18 cellular contexts compared by ENCODE assay signal in the genomic region with DNA sequence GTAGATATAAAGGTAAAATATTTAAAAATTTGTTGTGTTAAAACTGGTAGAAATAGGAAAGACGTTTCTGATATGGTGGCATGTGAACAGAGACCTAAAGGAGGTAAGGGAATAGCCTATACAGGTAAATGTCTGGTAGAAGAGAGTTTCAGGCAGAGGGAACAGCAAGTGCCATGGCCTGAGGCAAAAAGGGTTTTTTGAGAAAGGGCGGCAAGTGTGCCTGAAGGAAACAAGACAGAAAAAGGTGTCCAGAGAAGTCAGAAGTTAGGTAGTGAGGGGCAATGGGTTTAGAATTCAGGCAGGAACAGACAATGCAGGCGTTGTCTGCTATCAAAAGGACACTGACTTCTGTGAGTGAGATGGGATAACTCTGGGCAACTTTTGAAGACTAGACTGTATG.
DNase-seq lines count a peak whose midpoint lies in the region; ATAC-seq and TF ChIP-seq lines count a peak whose summit lies in the region.
"Had no signal": no experiment of that assay in that cellular context is flagged by ENCODE, and none has a peak within 500 bp of the region (broad histone marks: within the 10 kb centered on the region; RNA-seq: fewer than 3 reads in every experiment).

No MANE protein-coding gene starts in this region.

- no peaks in the 10 kb centered on the region for H3K27me3 Mint-ChIP-seq in GM23338 (ENCODE audit: insufficient read depth, low read depth, poor library complexity)
- H3K27me3 Mint-ChIP-seq in endodermal cell (ENCODE audit: insufficient read depth), result no peaks in the 10 kb centered on the region
- H3K27me3 Mint-ChIP-seq in activated T-cell treated with anti-CD3 and anti-CD28 coated beads, Interleukin-2, amount 50 U/mL, for 4 hours (ENCODE audit: low read depth), result no peaks in the 10 kb centered on the region
- H3K27me3 Mint-ChIP-seq: CD4-positive, alpha-beta T cell; IgD-negative memory B cell had no signal

- peak; percentile 7 for DNase-seq in GM23338 (ENCODE audit: low spot score)
- no peak for DNase-seq in IMR-90
- no peak for DNase-seq in endodermal cell
- DNase-seq in osteoblast (ENCODE audit: insufficient read length, low spot score, missing footprints), result peak; percentile 1
- no peak for DNase-seq in NCI-H526 treated with DMSO at 0.1 percent for 48 hours (lab: John Stamatoyannopoulos, UW)
- no peak for DNase-seq in upper lobe of left lung
- no peak for DNase-seq in activated T-cell treated with anti-CD3 and anti-CD28 coated beads, Interleukin-2, amount 50 U/mL, for 4 hours
- DNase-seq: ACHN; BE2C; Caco-2; CD4-positive, alpha-beta T cell; GDM1; HCEC 1CT; KBM-7 had no signal

- peak overlapping the region in 1 of 2 experiments; percentile 11; a peak in 2 of 4 replicates for H4K8ac ChIP-seq in IMR-90 (ENCODE audit: low read depth in 2 of 2, low read length in 2 of 2)

- H3K18ac ChIP-seq in IMR-90 (ENCODE audit: low read depth, low read length), result peak overlapping the region; percentile 34; the same call in 1 of the 2 replicates

- H2AFZ ChIP-seq in GM23338 (no peak overlapping the region), IMR-90 (replicated peaks; ENCODE audit: low read length, poor library complexity) (no peak overlapping the region), osteoblast (ENCODE audit: low read length) (no peak overlapping the region)

- CTCF ChIA-PET in IMR-90 (lab: Yijun Ruan, JAX), result no interaction called here

- dilution Hi-C loops in IMR-90 (cut with HindIII; ENCODE audit: low sequenced_read_pairs, unreplicated experiment), result no loop called here

- H3K4ac ChIP-seq in IMR-90 (ENCODE audit: low read depth, low read length), result peak overlapping the region; percentile 6; the same call in 1 of the 2 replicates

- no peak for TF ChIP-seq RAD21 in IMR-90 (IDR thresholded peaks at IDR 0.05; ENCODE audit: low read length)

- no peaks in the 10 kb centered on the region for H3K79me2 ChIP-seq in GM23338 (replicated peaks; ENCODE audit: insufficient read depth)
- no peaks in the 10 kb centered on the region for H3K79me2 ChIP-seq in osteoblast (ENCODE audit: insufficient read depth, low read length)

- in situ Hi-C loops in IMR-90 (cut with MboI; ENCODE audit: low sequenced_read_pairs), result no loop called here

- POLR2A ChIA-PET in IMR-90 (lab: Charles Lee; ENCODE audit: unreplicated experiment), result no interaction called here

- H3K36me3 Mint-ChIP-seq in GM23338 (ENCODE audit: low read depth) (no peaks in the 10 kb centered on the region), endodermal cell (ENCODE audit: low read depth) (no peaks in the 10 kb centered on the region)
- H3K36me3 Mint-ChIP-seq in activated T-cell treated with anti-CD3 and anti-CD28 coated beads, Interleukin-2, amount 50 U/mL, for 4 hours (ENCODE audit: insufficient read depth), result no peaks in the 10 kb centered on the region

- no peak overlapping the region for H3K4me3 ChIP-seq in GM23338
- H3K4me3 ChIP-seq in IMR-90 (ENCODE audit: insufficient read depth, low read depth, low read length), result no peak overlapping the region
- no peak overlapping the region for H3K4me3 ChIP-seq in endodermal cell (ENCODE audit: low read length)
- H3K4me3 ChIP-seq in osteoblast (ENCODE audit: insufficient read depth, low read length), result no peak overlapping the region
- no peak overlapping the region for H3K4me3 ChIP-seq in upper lobe of left lung

- no peaks in the 10 kb centered on the region for H3K9me3 Mint-ChIP-seq in GM23338
- H3K9me3 Mint-ChIP-seq in endodermal cell, result no peaks in the 10 kb centered on the region
- no peaks in the 10 kb centered on the region for H3K9me3 Mint-ChIP-seq in activated T-cell treated with anti-CD3 and anti-CD28 coated beads, Interleukin-2, amount 50 U/mL, for 4 hours
- H3K9me3 Mint-ChIP-seq: CD4-positive, alpha-beta T cell; IgD-negative memory B cell had no signal

- H3K4me1 ChIP-seq in GM23338 (ENCODE audit: insufficient read depth) (peaks cover 3% of the 10 kb centered on the region; the same call in 1 of the 2 replicates), IMR-90 (ENCODE audit: control insufficient read depth, insufficient read depth, low read length) (no peaks in the 10 kb centered on the region), endodermal cell (ENCODE audit: control insufficient read depth, insufficient read depth, low read length) (no peaks in the 10 kb centered on the region), osteoblast (ENCODE audit: insufficient read depth, low read length) (no peaks in the 10 kb centered on the region), upper lobe of left lung (no peaks in the 10 kb centered on the region)
- H3K4me1 ChIP-seq: BE2C, Caco-2 had no signal

- H3K14ac ChIP-seq in IMR-90 (replicated peaks; ENCODE audit: low read depth, low read length), result peak overlapping the region; percentile 17; the same call in 1 of the 2 replicates

- H3K4me1 Mint-ChIP-seq in GM23338, result peaks cover 11% of the 10 kb centered on the region
- H3K4me1 Mint-ChIP-seq in endodermal cell, result peaks cover 9% of the 10 kb centered on the region
- no peaks in the 10 kb centered on the region for H3K4me1 Mint-ChIP-seq in activated T-cell treated with anti-CD3 and anti-CD28 coated beads, Interleukin-2, amount 50 U/mL, for 4 hours (ENCODE audit: low read depth)

- H3K79me1 ChIP-seq in IMR-90 (ENCODE audit: low read depth in 1 of 2, low read length in 2 of 2), result no peaks in the 10 kb centered on the region

- peak overlapping the region; percentile 53; the same call in 1 of the 2 replicates for H4K91ac ChIP-seq in IMR-90 (ENCODE audit: insufficient read depth, low read depth, low read length)

- no peak overlapping the region for H3K23ac ChIP-seq in IMR-90 (ENCODE audit: low read depth, low read length)

- 76 to 100% methylated on average over 1 to 2 of the region's 3 CpGs for WGBS in IMR-90 (ENCODE audit: extremely low coverage in 2 of 2, insufficient read length in 1 of 2), 2 experiments
- 69 to 74% methylated on average over 2 to 3 of the region's 3 CpGs for WGBS in endodermal cell (ENCODE audit: insufficient coverage in 1 of 2, insufficient read length in 1 of 2), 2 experiments
- 69 to 84% methylated on average over 3 of the region's 3 CpGs for whole genome bisulfite sequencing in upper lobe of left lung, 2 donors

- no peak overlapping the region for H3K4me2 ChIP-seq in GM23338
- no peak overlapping the region for H3K4me2 ChIP-seq in IMR-90 (ENCODE audit: low read depth, low read length)
- H3K4me2 ChIP-seq in osteoblast (ENCODE audit: insufficient read depth, low read length), result no peak overlapping the region

- H2BK120ac ChIP-seq in IMR-90 (ENCODE audit: low read depth, low read length), result peak overlapping the region; percentile 58

- peak overlapping the region; percentile 6; the same call in 1 of the 2 replicates for H4K5ac ChIP-seq in IMR-90 (ENCODE audit: low read depth, low read length)

- H2BK5ac ChIP-seq in IMR-90 (ENCODE audit: low read depth, low read length, poor library complexity, severe bottlenecking), result no peak overlapping the region

- H3K27ac Mint-ChIP-seq in GM23338 (peak overlapping the region; percentile 76), endodermal cell (peak overlapping the region; percentile 68)
- H3K27ac Mint-ChIP-seq: CD4-positive, alpha-beta T cell; IgD-negative memory B cell had no signal

- no peaks in the 10 kb centered on the region for H3F3A ChIP-seq in GM23338 (replicated peaks; ENCODE audit: low read depth)

- H3K27me3 ChIP-seq in GM23338 (ENCODE audit: insufficient read depth) (no peaks in the 10 kb centered on the region), IMR-90 (ENCODE audit: control insufficient read depth, insufficient read depth, low read length) (no peaks in the 10 kb centered on the region), endodermal cell (ENCODE audit: control insufficient read depth, insufficient read depth, low read length, poor library complexity, severe bottlenecking) (no peaks in the 10 kb centered on the region), osteoblast (ENCODE audit: insufficient read depth, low read length) (no peaks in the 10 kb centered on the region), upper lobe of left lung (no peaks in the 10 kb centered on the region)
- H3K27me3 ChIP-seq: BE2C had no signal

- TF ChIP-seq POLR2A in IMR-90 (IDR thresholded peaks at IDR 0.05; ENCODE audit: low read depth, low read length), result no peak
- TF ChIP-seq POLR2A in upper lobe of left lung (IDR thresholded peaks at IDR 0.05), result no peak

- intact Hi-C loops in IMR-90 (cut with micrococcal nuclease), result no loop called here

- H3K27ac ChIP-seq in GM23338 (ENCODE audit: low read depth) (no peak overlapping the region), IMR-90 (ENCODE audit: insufficient read depth, low read length) (no peak overlapping the region), endodermal cell (ENCODE audit: low read depth, low read length) (no peak overlapping the region), osteoblast (ENCODE audit: low read depth, low read length) (no peak overlapping the region), upper lobe of left lung (no peak overlapping the region)
- H3K27ac ChIP-seq: C4-2B, HL-60 had no signal

- no peak overlapping the region for H3K56ac ChIP-seq in IMR-90 (ENCODE audit: extremely low read depth, insufficient read depth, low read length)

- H2AK5ac ChIP-seq in IMR-90 (ENCODE audit: low read depth, low read length), result peak overlapping the region; percentile 17; the same call in 1 of the 2 replicates

- H3K36me3 ChIP-seq in GM23338 (ENCODE audit: insufficient read depth), result no peaks in the 10 kb centered on the region
- H3K36me3 ChIP-seq in IMR-90 (ENCODE audit: control insufficient read depth, insufficient read depth, low read length), result no peaks in the 10 kb centered on the region
- H3K36me3 ChIP-seq in endodermal cell (ENCODE audit: control insufficient read depth, insufficient read depth, low read length), result no peaks in the 10 kb centered on the region
- H3K36me3 ChIP-seq in osteoblast (ENCODE audit: insufficient read depth, low read length), result no peaks in the 10 kb centered on the region
- H3K36me3 ChIP-seq in upper lobe of left lung, result no peaks in the 10 kb centered on the region
- H3K36me3 ChIP-seq: BE2C had no signal

- no TSS peak for BruUV-seq in IMR-90 (replicated peaks; lab: Mats Ljungman, UMichigan)

- H2BK20ac ChIP-seq in IMR-90 (ENCODE audit: low read depth, low read length), result peak overlapping the region; percentile 69; the same call in 1 of the 2 replicates

- no peak overlapping the region for H3K4me3 Mint-ChIP-seq in GM23338
- no peak overlapping the region for H3K4me3 Mint-ChIP-seq in endodermal cell
- no peak overlapping the region for H3K4me3 Mint-ChIP-seq in activated T-cell treated with anti-CD3 and anti-CD28 coated beads, Interleukin-2, amount 50 U/mL, for 4 hours
- H3K4me3 Mint-ChIP-seq: CD4-positive, alpha-beta T cell; IgD-negative memory B cell had no signal

- H3K9me2 ChIP-seq in GM23338 (ENCODE audit: insufficient read depth), result no peaks in the 10 kb centered on the region

- peak overlapping the region; percentile 49 for H2BK15ac ChIP-seq in IMR-90 (ENCODE audit: low read depth, low read length)

- no peak overlapping the region for H2AK9ac ChIP-seq in IMR-90 (replicated peaks; ENCODE audit: low read depth, low read length, poor library complexity)

- TF ChIP-seq EP300 in upper lobe of left lung (IDR thresholded peaks at IDR 0.05), result no peak

- H4K20me1 ChIP-seq in GM23338 (replicated peaks; ENCODE audit: insufficient read depth) (no peaks in the 10 kb centered on the region), IMR-90 (ENCODE audit: insufficient read depth, low read length) (no peaks in the 10 kb centered on the region), osteoblast (ENCODE audit: insufficient read depth, low read length) (no peaks in the 10 kb centered on the region)

- ATAC-seq in GM23338, result peak; percentile 35; the same call in 2 of the 3 replicates
- no peak for ATAC-seq in IMR-90 (ENCODE audit: low read depth)
- ATAC-seq in HG03565 (IDR thresholded peaks at IDR 0.05; ENCODE audit: unreplicated experiment), result no peak
- ATAC-seq in upper lobe of left lung (ENCODE audit: low FRiP score in 2 of 2), result no peak
- ATAC-seq in activated T-cell treated with anti-CD3 and anti-CD28 coated beads, Interleukin-2, amount 50 U/mL, for 4 hours, result no peak

- H3K9ac ChIP-seq in IMR-90 (ENCODE audit: low read depth, low read length) (no peak overlapping the region), endodermal cell (ENCODE audit: extremely low read depth, low read length, poor library complexity, severe bottlenecking) (no peak overlapping the region)

- no peaks in the 10 kb centered on the region for H3K9me1 ChIP-seq in IMR-90 (ENCODE audit: insufficient read depth, low read length)

- TF ChIP-seq CTCF in GM23338 (conservative IDR thresholded peaks at IDR 0.05; ENCODE audit: low read depth in 2 of 2) (no peak), IMR-90 (conservative IDR thresholded peaks at IDR 0.05; ENCODE audit: low read depth, low read length) (no peak), endodermal cell (conservative IDR thresholded peaks at IDR 0.05) (no peak), osteoblast (IDR thresholded peaks at IDR 0.05; ENCODE audit: extremely low read depth, low read depth, low read length) (no peak), upper lobe of left lung (IDR thresholded peaks at IDR 0.05) (no peak)

- H3K9me3 ChIP-seq in IMR-90 (ENCODE audit: control insufficient read depth, insufficient read depth, low read length) (no peaks in the 10 kb centered on the region), endodermal cell (ENCODE audit: control insufficient read depth, low read length) (no peaks in the 10 kb centered on the region), osteoblast (ENCODE audit: low read depth, low read length) (no peaks in the 10 kb centered on the region), upper lobe of left lung (no peaks in the 10 kb centered on the region)
- H3K9me3 ChIP-seq: BE2C, Caco-2 had no signal

Comparison
In these comparisons a context has a peak if more than half of its experiments do, and no peak if none do; other contexts are left out.
1. DNase-seq: peak in GM23338 (single experiment) and osteoblast (single experiment); none in IMR-90 (single experiment), endodermal cell (single experiment), NCI-H526 treated with DMSO at 0.1 percent for 48 hours (single experiment), upper lobe of left lung (0 of 2) and activated T-cell treated with anti-CD3 and anti-CD28 coated beads, Interleukin-2, amount 50 U/mL, for 4 hours (single experiment).